14 cellular contexts compared by ENCODE assay signal in genomic region chr7:44163591-44163990, GRCh38. TPM values are rescaled to one million over a fixed set of nuclear protein-coding genes. Genes with fewer than 3 reads are reported as not detected.
DNase-seq lines count a peak whose midpoint lies in the region; ATAC-seq lines count a peak whose summit lies in the region.
"Had no signal": no experiment of that assay in that cellular context is flagged by ENCODE, and none has a peak within 500 bp of the region (broad histone marks: within the 10 kb centered on the region; RNA-seq: fewer than 3 reads in every experiment).

No MANE protein-coding gene starts in this region.

- no peaks in the 10 kb centered on the region for H3K27me3 ChIP-seq in right cardiac atrium (ENCODE audit: control insufficient read depth, insufficient read depth)
- H3K27me3 ChIP-seq: BE2C, stomach had no signal

- WGBS in right cardiac atrium, result 66% methylated on average over 1 of the region's 1 CpG

- no peak overlapping the region for H3K27ac Mint-ChIP-seq in activated CD8-positive, alpha-beta T cell treated with anti-CD3 and anti-CD28 coated beads, Interleukin-2, amount 10 ng/mL, durations not matched to agents 7 days and 5 days
- H3K27ac Mint-ChIP-seq: naive thymus-derived CD4-positive, alpha-beta T cell had no signal

- H3K9me3 Mint-ChIP-seq in activated CD8-positive, alpha-beta T cell treated with anti-CD3 and anti-CD28 coated beads, Interleukin-2, amount 10 ng/mL, durations not matched to agents 7 days and 5 days (ENCODE audit: insufficient read depth), result no peaks in the 10 kb centered on the region

- peaks cover 4% of the 10 kb centered on the region for H3K4me1 ChIP-seq in right cardiac atrium (ENCODE audit: control insufficient read depth, insufficient read depth, low read length)
- H3K4me1 ChIP-seq: BE2C, stomach had no signal

- CTCF ChIA-PET in activated CD8-positive, alpha-beta T cell treated with anti-CD3 and anti-CD28 coated beads, Interleukin-2, amount 10 ng/mL, durations not matched to agents 7 days and 5 days (lab: Charles Lee), result interaction anchor here (0.7 kb wide), 1 partner anchor 386 kb away, joined by 3 read pairs; no protein-coding TSS in a partner anchor

- no peak overlapping the region for H3K27ac ChIP-seq in right cardiac atrium (ENCODE audit: low read length)
- H3K27ac ChIP-seq: stomach had no signal

- H3K27me3 Mint-ChIP-seq in activated CD8-positive, alpha-beta T cell treated with anti-CD3 and anti-CD28 coated beads, Interleukin-2, amount 10 ng/mL, durations not matched to agents 7 days and 5 days (ENCODE audit: low read depth), result peaks cover 14% of the 10 kb centered on the region

- intact Hi-C loops in right cardiac atrium (cut with DNase I), result no loop called here

- POLR2A ChIA-PET in activated CD8-positive, alpha-beta T cell treated with anti-CD3 and anti-CD28 coated beads, Interleukin-2, amount 10 ng/mL, durations not matched to agents 7 days and 5 days (lab: Charles Lee), result no interaction called here

- H3K4me3 Mint-ChIP-seq in activated CD8-positive, alpha-beta T cell treated with anti-CD3 and anti-CD28 coated beads, Interleukin-2, amount 10 ng/mL, durations not matched to agents 7 days and 5 days, result no peak overlapping the region
- H3K4me3 Mint-ChIP-seq: naive thymus-derived CD4-positive, alpha-beta T cell had no signal

- H3K4me3 ChIP-seq in right cardiac atrium (ENCODE audit: low read length), result no peak overlapping the region
- H3K4me3 ChIP-seq: stomach had no signal

- peaks cover 6% of the 10 kb centered on the region for H3K4me1 Mint-ChIP-seq in activated CD8-positive, alpha-beta T cell treated with anti-CD3 and anti-CD28 coated beads, Interleukin-2, amount 10 ng/mL, durations not matched to agents 7 days and 5 days (ENCODE audit: low read depth)

- H3K9me3 ChIP-seq in right cardiac atrium (ENCODE audit: control insufficient read depth, low read length), result no peaks in the 10 kb centered on the region
- H3K9me3 ChIP-seq: BE2C, stomach had no signal

- DNase-seq in AG08395 (ENCODE audit: low spot score) (peak; percentile 97), HPDE6-E6E7 (ENCODE audit: extremely low spot score) (peak; percentile 37), amniotic epithelial cell (ENCODE audit: low read depth) (peak; percentile 94), glomerular visceral epithelial cell (ENCODE audit: extremely low spot score) (peak; percentile 90), right cardiac atrium (no peak)
- DNase-seq in activated CD8-positive, alpha-beta T cell treated with anti-CD3 and anti-CD28 coated beads, Interleukin-2, amount 10 ng/mL, durations not matched to agents 7 days and 5 days, result no peak
- no peak for DNase-seq in stimulated activated CD4-positive, alpha-beta T cell treated with anti-CD3 and anti-CD28 coated beads, Interleukin-1b, Interleukin-23, amount 100 ng/mL, for 48 hours
- DNase-seq: BE2C; hypothalamus; naive thymus-derived CD4-positive, alpha-beta T cell; NCI-H446 treated with DMSO at 0.1 percent for 48 hours; stomach had no signal

- ATAC-seq in activated CD8-positive, alpha-beta T cell treated with anti-CD3 and anti-CD28 coated beads, Interleukin-2, amount 10 ng/mL, durations not matched to agents 7 days and 5 days, result no peak
- no peak for ATAC-seq in GM18868 (IDR thresholded peaks at IDR 0.05; ENCODE audit: unreplicated experiment)
- ATAC-seq in right cardiac atrium, result no peak
- ATAC-seq: naive thymus-derived CD4-positive, alpha-beta T cell had no signal

- no peaks in the 10 kb centered on the region for H3K36me3 Mint-ChIP-seq in activated CD8-positive, alpha-beta T cell treated with anti-CD3 and anti-CD28 coated beads, Interleukin-2, amount 10 ng/mL, durations not matched to agents 7 days and 5 days (ENCODE audit: low read depth)

RNA-seq across cellular contexts. Expression of gene MYL7, which starts 22.5 kb away (rescaled TPM):
- not detected for total RNA-seq in activated CD8-positive, alpha-beta T cell treated with anti-CD3 and anti-CD28 coated beads, Interleukin-2, amount 10 ng/mL, durations not matched to agents 7 days and 5 days
- over 10,000 TPM; 13,263 to 15,323 (median 14,734) TPM for total RNA-seq in right cardiac atrium
- polyA plus RNA-seq in right cardiac atrium, result 28,570 TPM
- total RNA-seq: naive thymus-derived CD4-positive, alpha-beta T cell; stomach; T-helper 1 cell treated with Interleukin-12 subunit alpha and Interleukin-12 subunit beta and Interleukin-4 antibody, amounts not matched to agents 30 ng/mL and 1 ng/mL, for 36 hours had no signal
- polyA plus RNA-seq: naive thymus-derived CD4-positive, alpha-beta T cell had no signal

RNA-seq across cellular contexts. Expression of gene GCK, which starts 25.6 kb away (rescaled TPM):
- not detected for total RNA-seq in activated CD8-positive, alpha-beta T cell treated with anti-CD3 and anti-CD28 coated beads, Interleukin-2, amount 10 ng/mL, durations not matched to agents 7 days and 5 days
- total RNA-seq in right cardiac atrium, result 10 to 100 TPM in 3 of 4 donors, 1 to 10 TPM in 1; 7.4 to 12.9 (median 11.6) TPM
- 17.4 TPM for polyA plus RNA-seq in right cardiac atrium
- total RNA-seq: T-helper 1 cell treated with Interleukin-12 subunit alpha and Interleukin-12 subunit beta and Interleukin-4 antibody, amounts not matched to agents 30 ng/mL and 1 ng/mL, for 36 hours had no signal

RNA-seq across cellular contexts. Expression of gene YKT6, which starts 37.2 kb away (rescaled TPM):
- total RNA-seq in activated CD8-positive, alpha-beta T cell treated with anti-CD3 and anti-CD28 coated beads, Interleukin-2, amount 10 ng/mL, durations not matched to agents 7 days and 5 days, result 10 to 100 TPM; 64.5 to 70.2 TPM
- total RNA-seq in right cardiac atrium, result 10 to 100 TPM; 48.1 to 63.4 (median 52.2) TPM
- polyA plus RNA-seq in right cardiac atrium, result 38.8 TPM

RNA-seq across cellular contexts. Expression of gene POLD2, which starts 40.2 kb away (rescaled TPM):
- total RNA-seq in activated CD8-positive, alpha-beta T cell treated with anti-CD3 and anti-CD28 coated beads, Interleukin-2, amount 10 ng/mL, durations not matched to agents 7 days and 5 days, result 100 to 1,000 TPM; 134 to 135 TPM
- 100 to 1,000 TPM in 1 of 4 donors, 10 to 100 TPM in 3; 85.8 to 110 (median 99.0) TPM for total RNA-seq in right cardiac atrium
- polyA plus RNA-seq in right cardiac atrium, result 86.6 TPM

RNA-seq across cellular contexts. Expression of gene AEBP1, which starts 59.4 kb away (rescaled TPM):
- total RNA-seq in activated CD8-positive, alpha-beta T cell treated with anti-CD3 and anti-CD28 coated beads, Interleukin-2, amount 10 ng/mL, durations not matched to agents 7 days and 5 days, result 10 to 100 TPM; 13.0 to 15.7 TPM
- total RNA-seq in right cardiac atrium, result 100 to 1,000 TPM in 2 of 4 donors, 10 to 100 TPM in 2; 81.0 to 124 (median 103) TPM
- 62.8 TPM for polyA plus RNA-seq in right cardiac atrium

Comparison
In these comparisons a context has a peak if more than half of its experiments do, and no peak if none do; other contexts are left out.
1. DNase-seq: peak in AG08395 (single experiment), HPDE6-E6E7 (single experiment), amniotic epithelial cell (single experiment) and glomerular visceral epithelial cell (single experiment); none in activated CD8-positive, alpha-beta T cell treated with anti-CD3 and anti-CD28 coated beads, Interleukin-2, amount 10 ng/mL, durations not matched to agents 7 days and 5 days (single experiment), right cardiac atrium (0 of 3) and stimulated activated CD4-positive, alpha-beta T cell treated with anti-CD3 and anti-CD28 coated beads, Interleukin-1b, Interleukin-23, amount 100 ng/mL, for 48 hours (single experiment).
2. RNA of gene MYL7, which starts 22.5 kb away (total RNA-seq): 13,263 to 15,323 TPM in right cardiac atrium; not detected in activated CD8-positive, alpha-beta T cell treated with anti-CD3 and anti-CD28 coated beads, Interleukin-2, amount 10 ng/mL, durations not matched to agents 7 days and 5 days; every median in the first group is over 1,000 times any median in the second.
3. RNA of gene GCK, which starts 25.6 kb away (total RNA-seq): 7.4 to 12.9 TPM in right cardiac atrium; not detected in activated CD8-positive, alpha-beta T cell treated with anti-CD3 and anti-CD28 coated beads, Interleukin-2, amount 10 ng/mL, durations not matched to agents 7 days and 5 days; every median in the first group is over 4 times any median in the second.